32 cellular contexts compared by ENCODE assay signal in genomic region chr19:7968796-7969559, GRCh38. TPM values are rescaled to one million over a fixed set of nuclear protein-coding genes. Genes with fewer than 3 reads are reported as not detected.
A peak's percentile ranks its signal among the peaks of the same experiment; 100 is the strongest.
DNase-seq lines count a peak whose midpoint lies in the region; ATAC-seq and TF ChIP-seq lines count a peak whose summit lies in the region.
"Had no signal": no experiment of that assay in that cellular context is flagged by ENCODE, and none has a peak within 500 bp of the region (broad histone marks: within the 10 kb centered on the region; RNA-seq: fewer than 3 reads in every experiment).

No MANE protein-coding gene starts in this region.

- H3K4me2 ChIP-seq in H9 (ENCODE audit: insufficient read depth, insufficient read length, low read length), result no peak overlapping the region
- H3K4me2 ChIP-seq in neuronal stem cell (ENCODE audit: insufficient read depth, low read length, poor library complexity, severe bottlenecking), result no peak overlapping the region

- POLR2A ChIA-PET in WTC11 (lab: Charles Lee), result interaction anchor here (1.1 kb wide), 1 partner anchor 26 kb away, joined by 6 read pairs; the partner anchor contains the start of gene TIMM44

- H4K20me1 ChIP-seq in H9 (ENCODE audit: control insufficient read depth, insufficient read depth, insufficient read length), result no peaks in the 10 kb centered on the region

- H3K18ac ChIP-seq in H9 (ENCODE audit: insufficient read length, low read depth, low read length), result no peak overlapping the region
- no peak overlapping the region for H3K18ac ChIP-seq in neuronal stem cell (ENCODE audit: low read length)

- H2AK5ac ChIP-seq in H9 (ENCODE audit: insufficient read length, low read length) (no peak overlapping the region), neuronal stem cell (ENCODE audit: low read depth, low read length) (no peak overlapping the region)

- H2BK5ac ChIP-seq in H9 (ENCODE audit: insufficient read length, low read length), result no peak overlapping the region
- no peak overlapping the region for H2BK5ac ChIP-seq in neuronal stem cell (ENCODE audit: low read length)

- H3K79me1 ChIP-seq in H9 (ENCODE audit: insufficient read depth, low read depth, low read length, poor library complexity, severe bottlenecking) (no peaks in the 10 kb centered on the region), neuronal stem cell (ENCODE audit: low read depth, low read length) (peaks cover 3% of the 10 kb centered on the region)

- H3K4ac ChIP-seq in H9 (ENCODE audit: low read depth, low read length) (no peak overlapping the region), neuronal stem cell (ENCODE audit: low read length) (no peak overlapping the region)

- H4K8ac ChIP-seq in H9 (replicated peaks; ENCODE audit: insufficient read length, low read depth, low read length) (no peak overlapping the region), neuronal stem cell (ENCODE audit: low read depth, low read length) (no peak overlapping the region)

- H3K4me1 ChIP-seq in H9 (ENCODE audit: insufficient read depth, low read length) (no peaks in the 10 kb centered on the region), neuronal stem cell (ENCODE audit: control insufficient read depth in 2 of 2, insufficient read depth in 1 of 2, low read depth in 1 of 2, low read length in 2 of 2) (no peaks in the 10 kb centered on the region)
- H3K4me1 ChIP-seq: BE2C, breast epithelium, lower lobe of right lung, parathyroid adenoma, Peyer's patch, tibial nerve had no signal

- H2AFZ ChIP-seq in H9 (ENCODE audit: low read length) (no peak overlapping the region), neuronal stem cell (ENCODE audit: low read length) (no peak overlapping the region)
- H2AFZ ChIP-seq: parathyroid adenoma had no signal

- H3K4me3 Mint-ChIP-seq in H9, result peak overlapping the region in 1 of 2 experiments; percentile 28; a peak in 1 of 5 replicates
- peak overlapping the region; percentile 24 for H3K4me3 Mint-ChIP-seq in WTC11
- H3K4me3 Mint-ChIP-seq in glutamatergic neuron (ENCODE audit: unreplicated experiment), result peak overlapping the region; percentile 71
- H3K4me3 Mint-ChIP-seq: CD8-positive, alpha-beta T cell; nephron had no signal

- H3K9ac ChIP-seq in H9 (ENCODE audit: extremely low read depth, insufficient read length, low read length) (no peak overlapping the region), neuronal stem cell (ENCODE audit: low read depth, low read length, poor library complexity) (peak overlapping the region; percentile 25)
- H3K9ac ChIP-seq: parathyroid adenoma had no signal

- no peak overlapping the region for H4K5ac ChIP-seq in H9 (ENCODE audit: insufficient read length, low read depth, low read length)

- H3K9me3 Mint-ChIP-seq in H9 (no peaks in the 10 kb centered on the region), WTC11 (no peaks in the 10 kb centered on the region), glutamatergic neuron (ENCODE audit: unreplicated experiment) (peaks cover 14% of the 10 kb centered on the region)
- H3K9me3 Mint-ChIP-seq: CD8-positive, alpha-beta T cell; nephron had no signal

- H4K91ac ChIP-seq in H9 (ENCODE audit: insufficient read length, low read depth, low read length) (no peak overlapping the region), neuronal stem cell (ENCODE audit: low read depth, low read length, poor library complexity) (no peak overlapping the region)

- no peak overlapping the region for H3K23ac ChIP-seq in H9 (ENCODE audit: insufficient read length, low read depth, low read length)
- no peak overlapping the region for H3K23ac ChIP-seq in neuronal stem cell (ENCODE audit: low read depth, low read length, poor library complexity)

- H2BK15ac ChIP-seq in H9 (ENCODE audit: low read depth, low read length), result no peak overlapping the region
- no peak overlapping the region for H2BK15ac ChIP-seq in neuronal stem cell (ENCODE audit: low read length)

- H3K27ac ChIP-seq in H9 (ENCODE audit: insufficient read length, low read depth, low read length), result no peak overlapping the region
- no peak overlapping the region for H3K27ac ChIP-seq in neuronal stem cell (replicated peaks; ENCODE audit: low read length)
- H3K27ac ChIP-seq: breast epithelium, heart left ventricle, lower lobe of right lung, parathyroid adenoma, Peyer's patch, spleen, tibial nerve had no signal

- peaks cover 66 to 94% of the 10 kb centered on the region in 2 donors for H3K36me3 ChIP-seq in neuronal stem cell (replicated peaks in 1 of 2; ENCODE audit: control insufficient read depth in 2 of 2, insufficient read depth in 2 of 2, low read length in 2 of 2)
- H3K36me3 ChIP-seq: breast epithelium had no signal

- TF ChIP-seq CTCF in H9 (conservative IDR thresholded peaks at IDR 0.05) (no peak), WTC11 (IDR thresholded peaks at IDR 0.05) (no peak), glutamatergic neuron (IDR thresholded peaks at IDR 0.05; ENCODE audit: partially characterized antibody, unreplicated experiment) (no peak)

- DNase-seq in H9 (no peak), WTC11 (ENCODE audit: low spot score) (no peak), glutamatergic neuron (no peak), neuronal stem cell (ENCODE audit: low spot score) (no peak), MV-4-11 (lab: John Stamatoyannopoulos, UW) (no peak), epidermal melanocyte (ENCODE audit: insufficient read length, low spot score) (no peak), amniotic stem cell (lab: John Stamatoyannopoulos, UW) (no peak)
- DNase-seq: activated CD4-positive, alpha-beta T cell treated with anti-CD3 and anti-CD28 coated beads, Interleukin-2, amount 50 U/mL, for 48 hours; activated naive CD4-positive, alpha-beta T cell treated with Interleukin-2 at 50 U/mL for 16 hours; activated T-cell treated with anti-CD3 and anti-CD28 coated beads, Interleukin-2, amount 50 U/mL, for 48 hours; BE2C; CD8-positive, alpha-beta T cell; KG1; kidney glomerular epithelial cell; lower lobe of right lung; MM.1S; NCI-H1436; NCI-H2081 treated with DMSO at 0.1 percent for 48 hours; NCI-H226; Peyer's patch; SHP77 treated with DMSO at 0.1 percent for 48 hours; spleen; stimulated activated CD8-positive, alpha-beta memory T cell treated with anti-CD3 and anti-CD28 coated beads, Interleukin-4, amount 100 ng/mL, for 48 hours; T-helper 2 cell had no signal

- CTCF ChIA-PET in WTC11 (lab: Charles Lee), result interaction anchor here (0.6 to 5.1 kb wide), 9 partner anchors 9 to 131 kb away, joined by 3 to 90 read pairs (median 13); partner anchors contain the start of gene TIMM44

- ATAC-seq in WTC11, result no peak
- no peak for ATAC-seq in HG02571 (IDR thresholded peaks at IDR 0.05; ENCODE audit: unreplicated experiment)
- ATAC-seq: activated CD4-positive, CD25-positive, alpha-beta regulatory T cell treated with anti-CD3 and anti-CD28 coated beads, Interleukin-2, amount 50 U/mL, for 24 hours; CD8-positive, alpha-beta T cell; lower lobe of right lung; right cardiac atrium had no signal

- H3K27me3 Mint-ChIP-seq in H9 (ENCODE audit: low read depth), result no peaks in the 10 kb centered on the region
- H3K27me3 Mint-ChIP-seq in WTC11 (ENCODE audit: low read depth), result no peaks in the 10 kb centered on the region
- peaks cover 18% of the 10 kb centered on the region for H3K27me3 Mint-ChIP-seq in glutamatergic neuron (ENCODE audit: unreplicated experiment)

- H3K9me3 ChIP-seq in H9 (ENCODE audit: control insufficient read depth, low read depth, low read length), result no peaks in the 10 kb centered on the region
- H3K9me3 ChIP-seq in neuronal stem cell (replicated peaks in 1 of 2; ENCODE audit: control insufficient read depth in 2 of 2, insufficient read depth in 1 of 2, low read depth in 1 of 2, low read length in 2 of 2), result no peaks in the 10 kb centered on the region
- H3K9me3 ChIP-seq: BE2C, breast epithelium, heart left ventricle, lower lobe of right lung, Peyer's patch, spleen, tibial nerve had no signal

- H3K4me1 Mint-ChIP-seq in H9 (peaks cover 17 to 23% of the 10 kb centered on the region in 2 experiments), WTC11 (peaks cover 24% of the 10 kb centered on the region), glutamatergic neuron (ENCODE audit: low read depth, unreplicated experiment) (peaks cover 17% of the 10 kb centered on the region)
- H3K4me1 Mint-ChIP-seq: nephron had no signal

- H3K36me3 Mint-ChIP-seq in H9 (ENCODE audit: insufficient read depth in 1 of 3, low read depth in 3 of 3), result peaks cover 34 to 81% (median 61%) of the 10 kb centered on the region in 3 experiments
- peaks cover 57% of the 10 kb centered on the region for H3K36me3 Mint-ChIP-seq in WTC11
- H3K36me3 Mint-ChIP-seq in glutamatergic neuron (ENCODE audit: unreplicated experiment), result peaks cover 5% of the 10 kb centered on the region

- H3K27me3 ChIP-seq in H9 (ENCODE audit: insufficient read depth, low read length), result no peaks in the 10 kb centered on the region
- no peaks in the 10 kb centered on the region for H3K27me3 ChIP-seq in neuronal stem cell (ENCODE audit: control insufficient read depth in 3 of 3, insufficient read depth in 3 of 3, low read depth in 1 of 3, low read length in 3 of 3)
- H3K27me3 ChIP-seq: BE2C, breast epithelium, heart left ventricle, Peyer's patch, spleen, tibial nerve had no signal

- H3K14ac ChIP-seq in H9 (ENCODE audit: insufficient read depth, low read length), result no peak overlapping the region; the same call in 1 of the 2 replicates
- no peak overlapping the region for H3K14ac ChIP-seq in neuronal stem cell (ENCODE audit: low read length)

- H3K4me3 ChIP-seq in neuronal stem cell (ENCODE audit: low read length in 2 of 2), result no peak overlapping the region
- H3K4me3 ChIP-seq: breast epithelium, heart left ventricle, lower lobe of right lung, Peyer's patch, spleen, tibial nerve had no signal

- H3K56ac ChIP-seq in H9 (ENCODE audit: insufficient read length, low read depth, low read length), result no peak overlapping the region

- H3K79me2 ChIP-seq in H9 (ENCODE audit: insufficient read depth, low read length), result no peaks in the 10 kb centered on the region

- H2BK120ac ChIP-seq in H9 (ENCODE audit: low read depth, low read length, poor library complexity, severe bottlenecking), result no peak overlapping the region
- no peak overlapping the region for H2BK120ac ChIP-seq in neuronal stem cell (ENCODE audit: low read depth, low read length)

- WGBS in H9 (ENCODE audit: extremely low coverage, insufficient read length, low lambda C conversion rate), result no CpG with 5 or more reads among the region's 20 CpGs
- no CpG with 5 or more reads among the region's 20 CpGs for WGBS in neuronal stem cell (ENCODE audit: extremely low coverage in 2 of 2, insufficient read length in 2 of 2, insufficient replicate concordance in 1 of 2), 2 donors

- peak overlapping the region; percentile 80 to 95 (median 92); a peak in 5 of 7 replicates for H3K27ac Mint-ChIP-seq in H9
- H3K27ac Mint-ChIP-seq in WTC11, result peak overlapping the region; percentile 91
- peak overlapping the region; percentile 99 for H3K27ac Mint-ChIP-seq in glutamatergic neuron (ENCODE audit: unreplicated experiment)
- H3K27ac Mint-ChIP-seq: CD8-positive, alpha-beta T cell; nephron had no signal

- no peak overlapping the region for H3T11ph ChIP-seq in H9 (ENCODE audit: low read length)

- no peak overlapping the region for H2BK12ac ChIP-seq in H9 (ENCODE audit: insufficient read length, low read depth, low read length)
- H2BK12ac ChIP-seq in neuronal stem cell (ENCODE audit: low read length), result no peak overlapping the region

- no peak overlapping the region for H2BK20ac ChIP-seq in H9 (ENCODE audit: low read depth, low read length, poor library complexity, severe bottlenecking)

- no peaks in the 10 kb centered on the region for H3K23me2 ChIP-seq in H9 (ENCODE audit: insufficient read length, low read depth, low read length, poor library complexity, severe bottlenecking)

RNA-seq across cellular contexts. Expression of gene TIMM44, which starts 25.5 kb away (rescaled TPM):
- total RNA-seq in H9 (2021), result 114 and 122 TPM in 2 replicates
- 103 to 129 TPM (median 103 TPM) in 3 replicates for total RNA-seq in WTC11 (2021)
- total RNA-seq in glutamatergic neuron (ENCODE audit: unreplicated experiment), result 109 TPM
- polyA plus RNA-seq in neuronal stem cell (2013, experiment 1 of 2), result 50.7 TPM
- 56.0 TPM for polyA plus RNA-seq in neuronal stem cell (2013, experiment 2 of 2)

RNA-seq across cellular contexts. Expression of gene ELAVL1, which starts 36.5 kb away (rescaled TPM):
- total RNA-seq in H9 (2021), result 147 and 149 TPM in 2 replicates
- total RNA-seq in WTC11 (2021), result 144 to 160 TPM (median 149 TPM) in 3 replicates
- 122 TPM for total RNA-seq in glutamatergic neuron (ENCODE audit: unreplicated experiment)
- 102 TPM for polyA plus RNA-seq in neuronal stem cell (2013, experiment 1 of 2)
- polyA plus RNA-seq in neuronal stem cell (2013, experiment 2 of 2), result 99.9 TPM

RNA-seq across cellular contexts. Expression of gene CTXN1, which starts 43.0 kb away (rescaled TPM):
- total RNA-seq in H9 (2021), result 22.7 and 24.5 TPM in 2 replicates
- 41.5 to 48.2 TPM (median 44.3 TPM) in 3 replicates for total RNA-seq in WTC11 (2021)
- 90.6 TPM for total RNA-seq in glutamatergic neuron (ENCODE audit: unreplicated experiment)
- polyA plus RNA-seq in neuronal stem cell (2013, experiment 1 of 2), result 136 TPM
- polyA plus RNA-seq in neuronal stem cell (2013, experiment 2 of 2), result 129 TPM
- total RNA-seq: CD8-positive, alpha-beta T cell had no signal

RNA-seq across cellular contexts. Expression of gene SNAPC2, which starts 48.8 kb away (rescaled TPM):
- 17.1 and 17.8 TPM in 2 replicates for total RNA-seq in H9 (2021)
- 23.2 to 24.3 TPM (median 23.7 TPM) in 3 replicates for total RNA-seq in WTC11 (2021)
- total RNA-seq in glutamatergic neuron (ENCODE audit: unreplicated experiment), result 18.6 TPM
- 35.6 TPM for polyA plus RNA-seq in neuronal stem cell (2013, experiment 1 of 2)
- 32.9 TPM for polyA plus RNA-seq in neuronal stem cell (2013, experiment 2 of 2)

RNA-seq across cellular contexts. Expression of gene TGFBR3L, which starts 54.3 kb away (rescaled TPM):
- total RNA-seq in H9 (2021), result 5.5 and 6.5 TPM in 2 replicates
- 4.1 to 7.4 TPM (median 6.5 TPM) in 3 replicates for total RNA-seq in WTC11 (2021)
- 0.69 TPM for total RNA-seq in glutamatergic neuron (ENCODE audit: unreplicated experiment)
- 1.3 TPM for polyA plus RNA-seq in neuronal stem cell (2013, experiment 1 of 2)
- polyA plus RNA-seq in neuronal stem cell (2013, experiment 2 of 2), result 1.9 TPM
- total RNA-seq: Peyer's patch, spleen, tibial nerve had no signal
